Comparison of ENCODE assay signal across 21 cellular contexts in the genomic region with DNA sequence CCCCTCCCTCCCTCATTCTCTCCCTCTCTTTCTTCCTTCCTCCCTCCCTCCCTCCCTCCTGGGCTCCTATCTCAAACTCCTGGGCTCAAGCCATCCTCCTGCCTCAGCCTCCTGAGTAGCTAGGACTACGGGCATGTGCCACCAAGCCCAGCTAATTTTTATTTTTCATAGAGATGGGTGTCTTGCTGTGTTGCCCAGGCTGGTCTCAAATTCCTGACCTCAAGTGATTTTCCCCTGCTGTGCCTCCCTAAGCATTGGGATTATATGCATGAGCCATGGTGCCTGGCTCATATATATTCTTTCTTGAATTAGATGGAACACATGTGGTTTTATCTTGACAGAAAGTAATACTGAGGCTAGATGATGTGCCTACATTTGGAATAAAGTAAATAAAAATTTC. TPM values are rescaled to one million over a fixed set of nuclear protein-coding genes. Genes with fewer than 3 reads are reported as not detected.
DNase-seq lines count a peak whose midpoint lies in the region; ATAC-seq, FAIRE-seq and TF ChIP-seq lines count a peak whose summit lies in the region.
"Had no signal": no experiment of that assay in that cellular context is flagged by ENCODE, and none has a peak within 500 bp of the region (broad histone marks: within the 10 kb centered on the region; RNA-seq: fewer than 3 reads in every experiment).

No MANE protein-coding gene starts in this region.

- H3K27me3 ChIP-seq in HepG2 (ENCODE audit: control insufficient read depth in 1 of 2, insufficient read depth in 2 of 2, low read length in 2 of 2) (no peaks in the 10 kb centered on the region), right lobe of liver (no peaks in the 10 kb centered on the region), trophoblast cell (ENCODE audit: insufficient read depth, low read length) (no peaks in the 10 kb centered on the region)
- H3K27me3 ChIP-seq: BE2C had no signal

- H2BK5ac ChIP-seq in trophoblast cell (ENCODE audit: low read depth, low read length, poor library complexity) = no peak overlapping the region

- ATAC-seq in HepG2 (no peak), right lobe of liver (no peak), activated B cell treated with CpG ODN at 0.5 μM for 24 hours (ENCODE audit: low read depth) (no peak)
- no peak for ATAC-seq in activated CD8-positive, alpha-beta T cell treated with anti-CD3 and anti-CD28 coated beads, Interleukin-2, amount 10 ng/mL, durations not matched to agents 7 days and 5 days

- H3K79me2 ChIP-seq in HepG2 (ENCODE audit: insufficient read depth, low read length) = peaks cover 92% of the 10 kb centered on the region
- peaks cover 10% of the 10 kb centered on the region for H3K79me2 ChIP-seq in trophoblast cell (ENCODE audit: control insufficient read depth, insufficient read depth, low read length, poor library complexity)

- WGBS in HepG2 (ENCODE audit: low lambda C conversion rate) = 90% methylated on average over 1 of the region's 1 CpG
- WGBS in right lobe of liver (ENCODE audit: insufficient coverage, low coverage, low lambda C conversion rate, missing lambda C conversion rate) = 88% methylated on average over 1 of the region's 1 CpG
- WGBS in trophoblast cell (ENCODE audit: extremely low coverage, insufficient coverage, insufficient read length) = no CpG with 5 or more reads among the region's 1 CpG

- no peak overlapping the region for H3K4me2 ChIP-seq in HepG2 (ENCODE audit: low read depth, low read length)
- no peak overlapping the region for H3K4me2 ChIP-seq in trophoblast cell (ENCODE audit: low read length)
- H3K4me2 ChIP-seq: PC-9 had no signal

- H3K79me1 ChIP-seq in trophoblast cell (ENCODE audit: low read length) = no peaks in the 10 kb centered on the region

- no peak overlapping the region for H3K23ac ChIP-seq in trophoblast cell (ENCODE audit: low read length)

- H3K27ac Mint-ChIP-seq in activated B cell treated with CpG ODN at 0.5 μM for 24 hours = peak overlapping the region; percentile 31
- no peak overlapping the region for H3K27ac Mint-ChIP-seq in activated CD8-positive, alpha-beta T cell treated with anti-CD3 and anti-CD28 coated beads, Interleukin-2, amount 10 ng/mL, durations not matched to agents 7 days and 5 days

- CTCF ChIA-PET in HepG2 (lab: Yijun Ruan, JAX; ENCODE audit: low intra/inter-chr PET ratio, low total read pairs) (no interaction called here), HEK293 (lab: Yijun Ruan, JAX) (interaction anchor here (0.6 kb wide), 1 partner anchor 139 kb away, joined by 3 read pairs; no protein-coding TSS in a partner anchor), activated B cell treated with CpG ODN at 0.5 μM for 24 hours (lab: Charles Lee) (no interaction called here)
- CTCF ChIA-PET in activated CD8-positive, alpha-beta T cell treated with anti-CD3 and anti-CD28 coated beads, Interleukin-2, amount 10 ng/mL, durations not matched to agents 7 days and 5 days (lab: Charles Lee) = interaction anchor here (0.7 kb wide), 1 partner anchor 10 kb away, joined by 3 read pairs; no protein-coding TSS in a partner anchor

- H4K12ac ChIP-seq in trophoblast cell (ENCODE audit: low read depth, low read length) = no peak overlapping the region

- TF ChIP-seq CTCF in HepG2 (CRISPR knock-in tag; IDR thresholded peaks at IDR 0.05) = no peak
- TF ChIP-seq CTCF in right lobe of liver (IDR thresholded peaks at IDR 0.05) = no peak
- no peak for TF ChIP-seq CTCF in HEK293 (tag by site-specific recombination; IDR thresholded peaks at IDR 0.05)
- no peak for TF ChIP-seq CTCF in activated B cell treated with CpG ODN at 0.5 μM for 24 hours (IDR thresholded peaks at IDR 0.05)

- TF ChIP-seq RAD21 in HepG2 (CRISPR knock-in tag; IDR thresholded peaks at IDR 0.05) = no peak

- H4K8ac ChIP-seq in trophoblast cell (ENCODE audit: low read depth, low read length) = no peak overlapping the region

- H2BK12ac ChIP-seq in trophoblast cell (ENCODE audit: low read length) = no peak overlapping the region

- no peak overlapping the region for H2AK5ac ChIP-seq in trophoblast cell (ENCODE audit: low read length)

- intact Hi-C loops in HepG2 (cut with micrococcal nuclease; ENCODE audit: unreplicated experiment) = no loop called here
- intact Hi-C loops in right lobe of liver (cut with DNase I) = no loop called here
- intact Hi-C loops in activated B cell treated with CpG ODN at 0.5 μM for 24 hours (cut with micrococcal nuclease) = no loop called here
- intact Hi-C loops in head of caudate nucleus (cut with DNase I) = no loop called here

- H3K27ac ChIP-seq in HepG2 (ENCODE audit: extremely low read length, insufficient read depth, low read length) (no peak overlapping the region), right lobe of liver (no peak overlapping the region), HEK293 (ENCODE audit: extremely low read depth, low read depth, low read length) (no peak overlapping the region), trophoblast cell (ENCODE audit: low read depth, low read length) (no peak overlapping the region)
- H3K27ac ChIP-seq: PC-9 had no signal

- no peaks in the 10 kb centered on the region for H3K27me3 Mint-ChIP-seq in activated B cell treated with CpG ODN at 0.5 μM for 24 hours
- no peaks in the 10 kb centered on the region for H3K27me3 Mint-ChIP-seq in activated CD8-positive, alpha-beta T cell treated with anti-CD3 and anti-CD28 coated beads, Interleukin-2, amount 10 ng/mL, durations not matched to agents 7 days and 5 days (ENCODE audit: low read depth)

- peaks cover 13% of the 10 kb centered on the region for H3K36me3 Mint-ChIP-seq in activated B cell treated with CpG ODN at 0.5 μM for 24 hours (ENCODE audit: low read depth)
- peaks cover 11% of the 10 kb centered on the region for H3K36me3 Mint-ChIP-seq in activated CD8-positive, alpha-beta T cell treated with anti-CD3 and anti-CD28 coated beads, Interleukin-2, amount 10 ng/mL, durations not matched to agents 7 days and 5 days (ENCODE audit: low read depth)

- H3K4me1 Mint-ChIP-seq in activated B cell treated with CpG ODN at 0.5 μM for 24 hours = peaks cover 73% of the 10 kb centered on the region
- H3K4me1 Mint-ChIP-seq in activated CD8-positive, alpha-beta T cell treated with anti-CD3 and anti-CD28 coated beads, Interleukin-2, amount 10 ng/mL, durations not matched to agents 7 days and 5 days (ENCODE audit: low read depth) = peaks cover 36% of the 10 kb centered on the region

- H2AFZ ChIP-seq in HepG2 (ENCODE audit: low read length) (no peak overlapping the region), trophoblast cell (ENCODE audit: insufficient read depth, low read length, poor library complexity) (no peak overlapping the region)
- H2AFZ ChIP-seq: PC-9 had no signal

- H3K9me3 Mint-ChIP-seq in activated B cell treated with CpG ODN at 0.5 μM for 24 hours = no peaks in the 10 kb centered on the region
- H3K9me3 Mint-ChIP-seq in activated CD8-positive, alpha-beta T cell treated with anti-CD3 and anti-CD28 coated beads, Interleukin-2, amount 10 ng/mL, durations not matched to agents 7 days and 5 days (ENCODE audit: insufficient read depth) = no peaks in the 10 kb centered on the region
- H3K9me3 Mint-ChIP-seq: H9 had no signal

- H3K36me3 ChIP-seq in HepG2 (replicated peaks in 1 of 2; ENCODE audit: control insufficient read depth in 1 of 2, insufficient read depth in 2 of 2, low read length in 2 of 2) (peaks cover 0 to 4% of the 10 kb centered on the region in 2 experiments; a peak in 2 of 5 replicates), right lobe of liver (peaks cover 0 to 7% (median 2%) of the 10 kb centered on the region in 4 donors), HEK293 (ENCODE audit: control insufficient read depth in 2 of 2, insufficient read depth in 1 of 2, low read length in 2 of 2) (peaks cover 6 to 11% of the 10 kb centered on the region in 2 experiments; a peak in 2 of 3 replicates), trophoblast cell (ENCODE audit: control insufficient read depth in 1 of 2, insufficient read depth in 2 of 2, low read length in 2 of 2) (peaks cover under 1 to 3% of the 10 kb centered on the region in 2 experiments)

- H4K91ac ChIP-seq in trophoblast cell (ENCODE audit: low read depth, low read length) = no peak overlapping the region

- H4K20me1 ChIP-seq in HepG2 (ENCODE audit: insufficient read depth, low read length) = peaks cover 70% of the 10 kb centered on the region

- no peak for DNase-seq in HepG2 (ENCODE audit: low spot score)
- DNase-seq in right lobe of liver = no peak
- DNase-seq in activated B cell treated with CpG ODN at 0.5 μM for 24 hours = no peak
- DNase-seq in trophoblast cell = no peak
- no peak for DNase-seq in NCI-H524 (lab: John Stamatoyannopoulos, UW)
- no peak for DNase-seq in head of caudate nucleus
- no peak for DNase-seq in activated CD8-positive, alpha-beta T cell treated with anti-CD3 and anti-CD28 coated beads, Interleukin-2, amount 10 ng/mL, durations not matched to agents 7 days and 5 days
- DNase-seq: BE2C, EL, GF-D8, H9, KG1, NCI-H1092 treated with DMSO at 0.1 percent for 48 hours, NCI-H1436 treated with DMSO at 0.1 percent for 48 hours, NCI-H1930, NCI-H748 treated with DMSO at 0.1 percent for 48 hours, PC-9, RPMI8226, SHP77 had no signal

- BruUV-seq in HepG2 (replicated peaks; lab: Mats Ljungman, UMichigan) = no TSS peak

- H3K4ac ChIP-seq in trophoblast cell (ENCODE audit: low read depth, low read length) = peak overlapping the region; percentile 100

- H3K4me3 ChIP-seq in HepG2 (replicated peaks in 1 of 3; ENCODE audit: insufficient read depth in 1 of 3, low read depth in 2 of 3, low read length in 3 of 3) (no peak overlapping the region), right lobe of liver (no peak overlapping the region), HEK293 (ENCODE audit: low read depth, low read length) (no peak overlapping the region), trophoblast cell (ENCODE audit: low read depth, low read length) (no peak overlapping the region)
- H3K4me3 ChIP-seq: PC-9 had no signal

- TF ChIP-seq POLR2A in HepG2 (IDR thresholded peaks at IDR 0.05; ENCODE audit: insufficient read depth in 1 of 2, low read depth in 2 of 2, low read length in 2 of 2) = no peak
- TF ChIP-seq POLR2A in right lobe of liver (IDR thresholded peaks at IDR 0.05) = no peak

- H3K9ac ChIP-seq in HepG2 (ENCODE audit: insufficient read depth, low read depth, low read length) = no peak overlapping the region
- H3K9ac ChIP-seq in trophoblast cell (ENCODE audit: low read length) = no peak overlapping the region

- H3K18ac ChIP-seq in trophoblast cell (ENCODE audit: low read length) = no peak overlapping the region

- H3K4me1 ChIP-seq in HepG2 (ENCODE audit: insufficient read depth, low read length) = peaks cover 47% of the 10 kb centered on the region
- H3K4me1 ChIP-seq in right lobe of liver = peaks cover 0 to 64% (median 17%) of the 10 kb centered on the region in 4 donors
- H3K4me1 ChIP-seq in HEK293 (ENCODE audit: control insufficient read depth, insufficient read depth, low read length) = peaks cover 42% of the 10 kb centered on the region
- H3K4me1 ChIP-seq in trophoblast cell (ENCODE audit: control insufficient read depth in 1 of 2, insufficient read depth in 2 of 2, low read length in 2 of 2) = peaks cover 0 to 3% of the 10 kb centered on the region in 2 experiments

- in situ Hi-C loops in HepG2 (cut with HindIII; ENCODE audit: extremely low pct_ligation_motif_present, low pct_unique_long_range_greater_than_20kb) = no loop called here

- TF ChIP-seq EP300 in HepG2 (IDR thresholded peaks at IDR 0.05; ENCODE audit: low read depth in 2 of 2, low read length in 2 of 2) = no peak
- TF ChIP-seq EP300 in HepG2 (CRISPR knock-in tag; IDR thresholded peaks at IDR 0.05; ENCODE audit: borderline replicate concordance) = no peak

- no peak for FAIRE-seq in HepG2 (lab: Jason Lieb, UNC)
- FAIRE-seq: A204.1 had no signal

- no peaks in the 10 kb centered on the region for H3K9me3 ChIP-seq in HepG2 (ENCODE audit: low read length)
- no peaks in the 10 kb centered on the region for H3K9me3 ChIP-seq in right lobe of liver
- H3K9me3 ChIP-seq in HEK293 (ENCODE audit: control insufficient read depth, insufficient read depth, low read depth, low read length) = no peaks in the 10 kb centered on the region
- H3K9me3 ChIP-seq in trophoblast cell (ENCODE audit: insufficient read depth, low read depth, low read length) = no peaks in the 10 kb centered on the region
- H3K9me3 ChIP-seq: BE2C had no signal

- no peak overlapping the region for H2BK120ac ChIP-seq in trophoblast cell (ENCODE audit: insufficient read depth, low read length, poor library complexity)

- no peak overlapping the region for H3K14ac ChIP-seq in trophoblast cell (ENCODE audit: low read length)

- H3K4me3 Mint-ChIP-seq in activated B cell treated with CpG ODN at 0.5 μM for 24 hours = no peak overlapping the region
- no peak overlapping the region for H3K4me3 Mint-ChIP-seq in activated CD8-positive, alpha-beta T cell treated with anti-CD3 and anti-CD28 coated beads, Interleukin-2, amount 10 ng/mL, durations not matched to agents 7 days and 5 days
- H3K4me3 Mint-ChIP-seq: H9 had no signal

- POLR2A ChIA-PET in HepG2 (lab: Yijun Ruan, JAX) = interaction anchor here (1.7 kb wide), 1 partner anchor 10 kb away, joined by 3 read pairs; no protein-coding TSS in a partner anchor
- POLR2A ChIA-PET in HEK293 (lab: Yijun Ruan, JAX) = interaction anchor here (0.6 to 0.7 kb wide), 2 partner anchors 872 to 982 kb away, joined by 6 to 8 read pairs; no protein-coding TSS in a partner anchor
- POLR2A ChIA-PET in activated B cell treated with CpG ODN at 0.5 μM for 24 hours (lab: Charles Lee) = no interaction called here
- POLR2A ChIA-PET in activated CD8-positive, alpha-beta T cell treated with anti-CD3 and anti-CD28 coated beads, Interleukin-2, amount 10 ng/mL, durations not matched to agents 7 days and 5 days (lab: Charles Lee) = interaction anchor here (0.6 kb wide), 1 partner anchor 14 kb away, joined by 3 read pairs; no protein-coding TSS in a partner anchor

RNA-seq across cellular contexts. Expression of gene PAPOLA, which starts 14.2 kb away (rescaled TPM):
- 103 and 179 TPM in 2 replicates for total RNA-seq in HepG2 (2016; rRNA removed; fragmentation: Illumina TruSeq; extraction: Trizol)
- total RNA-seq in HepG2 (2016; cell fraction: cytosol; rRNA removed; fragmentation: Illumina TruSeq; extraction: Trizol; ENCODE audit: low read depth) = 63.8 and 72.8 TPM in 2 replicates
- 103 and 174 TPM in 2 replicates for total RNA-seq in HepG2 (2016; cell fraction: insoluble cytoplasmic fraction; rRNA removed; fragmentation: Illumina TruSeq; extraction: Trizol)
- total RNA-seq in HepG2 (2016; cell fraction: membrane; rRNA removed; fragmentation: Illumina TruSeq; extraction: Trizol) = 148 and 162 TPM in 2 replicates
- 157 and 160 TPM in 2 replicates for total RNA-seq in HepG2 (2016; cell fraction: nucleus; rRNA removed; fragmentation: Illumina TruSeq; extraction: Trizol)
- polyA plus RNA-seq in HepG2 (2011; rRNA removed) = 127 and 151 TPM in 2 replicates
- 90.5 and 106 TPM in 2 replicates for polyA plus RNA-seq in HepG2 (2011; cell fraction: cytosol; rRNA removed)
- polyA plus RNA-seq in HepG2 (2011; cell fraction: nucleus; rRNA removed) = 111 and 128 TPM in 2 replicates
- polyA plus RNA-seq in HepG2 (2012) = 97.3 and 113 TPM in 2 replicates
- polyA plus RNA-seq in HepG2 (2016; cell fraction: cytosol; fragmentation: Illumina TruSeq; extraction: Trizol; ENCODE audit: low read depth) = 254 and 256 TPM in 2 replicates
- 222 and 230 TPM in 2 replicates for polyA plus RNA-seq in HepG2 (2016; cell fraction: insoluble cytoplasmic fraction; fragmentation: Illumina TruSeq; extraction: Trizol; ENCODE audit: low read depth)
- 209 and 213 TPM in 2 replicates for polyA plus RNA-seq in HepG2 (2016; cell fraction: membrane; fragmentation: Illumina TruSeq; extraction: Trizol; ENCODE audit: low read depth)
- polyA plus RNA-seq in HepG2 (2016; cell fraction: nucleus; fragmentation: Illumina TruSeq; extraction: Trizol; ENCODE audit: insufficient read depth, low read depth) = 138 and 150 TPM in 2 replicates
- polyA minus RNA-seq in HepG2 (2011; rRNA and poly(A)+ RNA removed; ENCODE audit: low replicate concordance) = 112 and 201 TPM in 2 replicates
- 122 and 130 TPM in 2 replicates for polyA minus RNA-seq in HepG2 (2011; cell fraction: cytosol; rRNA and poly(A)+ RNA removed)
- 393 and 448 TPM in 2 replicates for polyA minus RNA-seq in HepG2 (2011; cell fraction: nucleus; rRNA and poly(A)+ RNA removed)
- total RNA-seq in right lobe of liver = 100 to 1,000 TPM in 1 of 6 experiments, 10 to 100 TPM in 5; 68.0 to 102 (median 88.1) TPM
- 205 and 255 TPM in 2 replicates for total RNA-seq in activated B cell treated with CpG ODN at 0.5 μM for 24 hours
- 521 and 554 TPM in 2 replicates for polyA plus RNA-seq in trophoblast cell (2013)
- total RNA-seq in activated CD8-positive, alpha-beta T cell treated with anti-CD3 and anti-CD28 coated beads, Interleukin-2, amount 10 ng/mL, durations not matched to agents 7 days and 5 days = 100 to 1,000 TPM; 163 to 166 TPM

Comparison
In these comparisons a context has a peak if more than half of its experiments do, and no peak if none do; other contexts are left out.
1. CTCF ChIA-PET loops: an anchor here in HEK293 (0.6 kb wide) and activated CD8-positive, alpha-beta T cell treated with anti-CD3 and anti-CD28 coated beads, Interleukin-2, amount 10 ng/mL, durations not matched to agents 7 days and 5 days (0.7 kb wide); none called in HepG2 and activated B cell treated with CpG ODN at 0.5 μM for 24 hours.
2. Of the 63 proteins assayed by ChIP-seq in both HepG2 and HEK293: peak only in HepG2: none; only in HEK293: none; in both: ZNF121; in neither: 62.